ENCODE assay signal across 9 cellular contexts in the genomic region with DNA sequence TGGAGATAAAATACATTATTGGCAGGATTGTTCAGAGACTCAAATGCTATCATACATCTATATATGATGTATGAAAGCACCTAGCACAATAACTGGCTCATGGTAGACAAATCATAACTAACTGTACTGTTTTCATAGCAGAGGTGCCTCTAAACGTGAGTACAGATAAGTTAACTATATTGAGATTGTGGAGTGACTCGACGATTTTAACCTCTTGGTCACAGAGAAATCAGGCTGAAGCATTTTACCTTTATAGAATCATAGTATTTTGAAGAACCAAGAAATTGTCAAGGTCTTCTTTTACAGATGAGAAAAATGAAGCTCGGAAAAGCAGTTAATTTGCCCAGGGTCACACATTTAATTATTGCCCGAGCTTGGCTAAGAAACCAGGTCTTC. TPM values are rescaled to one million over a fixed set of nuclear protein-coding genes. Genes with fewer than 3 reads are reported as not detected.
DNase-seq lines count a peak whose midpoint lies in the region; ATAC-seq and TF ChIP-seq lines count a peak whose summit lies in the region.
"Had no signal": no experiment of that assay in that cellular context is flagged by ENCODE, and none has a peak within 500 bp of the region (broad histone marks: within the 10 kb centered on the region; RNA-seq: fewer than 3 reads in every experiment).

No MANE protein-coding gene starts in this region.

- no peak for TF ChIP-seq EP300 in esophagus muscularis mucosa (IDR thresholded peaks at IDR 0.05)

- TF ChIP-seq POLR2A in esophagus muscularis mucosa (IDR thresholded peaks at IDR 0.05; ENCODE audit: low read depth): no peak

- no peaks in the 10 kb centered on the region; the same call in 2 of the 3 replicates for H3K36me3 Mint-ChIP-seq in GM23338 (ENCODE audit: low read depth)

- H4K20me1 ChIP-seq in GM23338 (replicated peaks; ENCODE audit: insufficient read depth): 0 out of 2 replicates have a peak, but pooled peaks cover 5% of the 10 kb centered on the region

- H3K9me3 ChIP-seq in SJCRH30 (replicated peaks) (no peaks in the 10 kb centered on the region), esophagus muscularis mucosa (no peaks in the 10 kb centered on the region)

- no peak for ATAC-seq in GM23338
- no peak for ATAC-seq in HG02623 (IDR thresholded peaks at IDR 0.05; ENCODE audit: unreplicated experiment)
- no peak for ATAC-seq in GM21423 (IDR thresholded peaks at IDR 0.05; ENCODE audit: unreplicated experiment)

- no peak overlapping the region; the same call in 1 of the 2 replicates for H3K27ac Mint-ChIP-seq in GM23338

- H3F3A ChIP-seq in GM23338 (replicated peaks; ENCODE audit: low read depth): no peaks in the 10 kb centered on the region

- peak overlapping the region; percentile 83 for H3K4me3 Mint-ChIP-seq in GM23338

- no peak overlapping the region for H2AFZ ChIP-seq in GM23338

- H3K36me3 ChIP-seq in GM23338 (ENCODE audit: insufficient read depth): peaks cover 3% of the 10 kb centered on the region; the same call in 1 of the 2 replicates
- H3K36me3 ChIP-seq in SJCRH30: no peaks in the 10 kb centered on the region; the same call in 1 of the 2 replicates
- H3K36me3 ChIP-seq in esophagus muscularis mucosa: peaks cover 0 to 12% (median 11%) of the 10 kb centered on the region in 4 donors

- DNase-seq in GM23338 (ENCODE audit: low spot score): no peak
- no peak for DNase-seq in SJCRH30
- no peak for DNase-seq in esophagus muscularis mucosa (ENCODE audit: extremely low spot score)
- no peak for DNase-seq in skeletal muscle cell (ENCODE audit: low read depth)
- DNase-seq in DMS153 treated with DMSO at 0.1 percent for 48 hours (lab: John Stamatoyannopoulos, UW; ENCODE audit: unreplicated experiment): no peak
- no peak for DNase-seq in RKO (ENCODE audit: low spot score)
- DNase-seq: cortex of kidney had no signal

- H3K27me3 ChIP-seq in GM23338 (ENCODE audit: insufficient read depth): peaks cover 4% of the 10 kb centered on the region
- H3K27me3 ChIP-seq in SJCRH30: no peaks in the 10 kb centered on the region
- no peaks in the 10 kb centered on the region for H3K27me3 ChIP-seq in esophagus muscularis mucosa

- H3K4me1 Mint-ChIP-seq in GM23338: peaks cover 14% of the 10 kb centered on the region

- H3K4me1 ChIP-seq in GM23338 (ENCODE audit: insufficient read depth) (peaks cover 12% of the 10 kb centered on the region), SJCRH30 (peaks cover 4% of the 10 kb centered on the region; the same call in 1 of the 2 replicates), esophagus muscularis mucosa (peaks cover 12 to 42% (median 37%) of the 10 kb centered on the region in 4 donors)

- H3K79me2 ChIP-seq in GM23338 (replicated peaks; ENCODE audit: insufficient read depth): no peaks in the 10 kb centered on the region

- WGBS in esophagus muscularis mucosa: 73% methylated on average over 5 of the region's 5 CpGs

- no peaks in the 10 kb centered on the region for H3K9me3 Mint-ChIP-seq in GM23338

- intact Hi-C loops in esophagus muscularis mucosa (cut with DNase I): no loop called here

- peak overlapping the region; percentile 88 for H3K4me2 ChIP-seq in GM23338

- H3K27ac ChIP-seq in GM23338 (ENCODE audit: low read depth) (no peak overlapping the region), SJCRH30 (peak overlapping the region; percentile 89; the same call in 1 of the 2 replicates), esophagus muscularis mucosa (replicated peaks in 1 of 4) (peak overlapping the region; percentile 92 to 98 (median 96))

- H3K9me2 ChIP-seq in GM23338 (ENCODE audit: insufficient read depth): no peaks in the 10 kb centered on the region

- peaks cover 7% of the 10 kb centered on the region for H3K27me3 Mint-ChIP-seq in GM23338 (ENCODE audit: insufficient read depth, low read depth, poor library complexity)

- H3K4me3 ChIP-seq in GM23338 (peak overlapping the region; percentile 83), SJCRH30 (peak overlapping the region; percentile 80), esophagus muscularis mucosa (peak overlapping the region; percentile 70 to 91 (median 82)), skeletal muscle cell (ENCODE audit: low read depth, low read length) (peak overlapping the region; percentile 76)

- TF ChIP-seq CTCF in GM23338 (conservative IDR thresholded peaks at IDR 0.05; ENCODE audit: low read depth in 2 of 2) (no peak), esophagus muscularis mucosa (IDR thresholded peaks at IDR 0.05) (no peak)

TF ChIP-seq in GM23338, 12 proteins besides CTCF, POLR2A, EP300 and RAD21 (continues in another document):
- no peak for TF ChIP-seq STAT1 (IDR thresholded peaks at IDR 0.05; ENCODE audit: unreplicated experiment)
- no peak for TF ChIP-seq POLR2AphosphoS5 (IDR thresholded peaks at IDR 0.05; ENCODE audit: low read depth)
- TF ChIP-seq JUNB (IDR thresholded peaks at IDR 0.05; ENCODE audit: unreplicated experiment): no peak
- no peak for TF ChIP-seq EZH2phosphoT487 (IDR thresholded peaks at IDR 0.05; ENCODE audit: unreplicated experiment)
- TF ChIP-seq CREB1 (CRISPR knock-in tag; IDR thresholded peaks at IDR 0.05; ENCODE audit: low read depth): no peak
- TF ChIP-seq NANOG (IDR thresholded peaks at IDR 0.05; ENCODE audit: borderline replicate concordance): no peak
- TF ChIP-seq ZNF462 (CRISPR knock-in tag; IDR thresholded peaks at IDR 0.05): no peak
- no peak for TF ChIP-seq ZNF114 (CRISPR knock-in tag; IDR thresholded peaks at IDR 0.05)
- no peak for TF ChIP-seq EZH2 (IDR thresholded peaks at IDR 0.05; ENCODE audit: low read depth, unreplicated experiment)
- TF ChIP-seq ZNF331 (CRISPR knock-in tag; IDR thresholded peaks at IDR 0.05; ENCODE audit: low read depth): no peak

RNA-seq across cellular contexts. Expression of gene DERA, which starts 0.7 kb away (rescaled TPM):
- 20.4 and 29.6 TPM in 2 replicates for total RNA-seq in GM23338 (2014; rRNA removed; shearing (Covaris generic))
- polyA plus RNA-seq in GM23338 (2016; fragmentation: Nextera tagmentation; extraction: Ambion mirVana): 23.8 and 27.3 TPM in 2 replicates
- 46.1 and 47.0 TPM in 2 replicates for total RNA-seq in SJCRH30 (2014; rRNA removed; shearing (Covaris generic))
- 10 to 100 TPM; 30.6 to 47.3 (median 34.3) TPM for total RNA-seq in esophagus muscularis mucosa

RNA-seq across cellular contexts. Expression of gene STRAP, which starts 28.3 kb away (rescaled TPM):
- 229 and 236 TPM in 2 replicates for total RNA-seq in GM23338 (2014; rRNA removed; shearing (Covaris generic))
- 403 and 408 TPM in 2 replicates for polyA plus RNA-seq in GM23338 (2016; fragmentation: Nextera tagmentation; extraction: Ambion mirVana)
- total RNA-seq in SJCRH30 (2014; rRNA removed; shearing (Covaris generic)): 171 and 173 TPM in 2 replicates
- total RNA-seq in esophagus muscularis mucosa: 10 to 100 TPM; 63.9 to 78.5 (median 74.0) TPM
